8 cellular contexts compared by ENCODE assay signal in genomic region chr9:87337335-87338074, GRCh38.
DNase-seq lines count a peak whose midpoint lies in the region; ATAC-seq and TF ChIP-seq lines count a peak whose summit lies in the region.

No MANE protein-coding gene starts in this region.

- peak overlapping the region; percentile 75 for H3K4me2 ChIP-seq in GM23338

- peaks cover 4% of the 10 kb centered on the region; the same call in 2 of the 3 replicates for H3K9me3 Mint-ChIP-seq in GM23338

- WGBS in right cardiac atrium = 7% methylated on average over 13 of the region's 13 CpGs

- H3K36me3 ChIP-seq in GM23338 (ENCODE audit: insufficient read depth) (no peaks in the 10 kb centered on the region), WERI-Rb-1 (no peaks in the 10 kb centered on the region)

- DNase-seq in GM23338 (ENCODE audit: low spot score) = peak; percentile 94
- no peak for DNase-seq in WERI-Rb-1
- no peak for DNase-seq in right cardiac atrium
- peak; percentile 80 for DNase-seq in retina
- DNase-seq in cortex of kidney (lab: John Stamatoyannopoulos, UW) = no peak
- DNase-seq in activated CD4-positive, alpha-beta T cell treated with anti-CD3 and anti-CD28 coated beads, Interleukin-2, amount 50 U/mL, for 4 hours = no peak

- H3K36me3 Mint-ChIP-seq in GM23338 (ENCODE audit: low read depth) = no peaks in the 10 kb centered on the region

- no peaks in the 10 kb centered on the region; the same call in 1 of the 2 replicates for H3K9me2 ChIP-seq in GM23338 (ENCODE audit: insufficient read depth)

- TF ChIP-seq CTCF in GM23338 (conservative IDR thresholded peaks at IDR 0.05; ENCODE audit: low read depth in 2 of 2) (no peak), WERI-Rb-1 (IDR thresholded peaks at IDR 0.05; ENCODE audit: low read depth, low read length) (no peak)

- H3K27ac ChIP-seq in GM23338 (ENCODE audit: low read depth) (peak overlapping the region; percentile 96), WERI-Rb-1 (no peak overlapping the region), right cardiac atrium (ENCODE audit: low read length) (no peak overlapping the region)

- H3K27me3 ChIP-seq in GM23338 (ENCODE audit: insufficient read depth) (no peaks in the 10 kb centered on the region), WERI-Rb-1 (ENCODE audit: insufficient read depth, low read depth, severe bottlenecking) (no peaks in the 10 kb centered on the region), right cardiac atrium (ENCODE audit: control insufficient read depth, insufficient read depth) (no peaks in the 10 kb centered on the region)

- H2AFZ ChIP-seq in GM23338 = no peak overlapping the region

- H3K9me3 ChIP-seq in WERI-Rb-1 (ENCODE audit: severe bottlenecking) = no peaks in the 10 kb centered on the region
- no peaks in the 10 kb centered on the region for H3K9me3 ChIP-seq in right cardiac atrium (ENCODE audit: control insufficient read depth, low read length)

- intact Hi-C loops in right cardiac atrium (cut with DNase I) = loop anchor here in 3 of 4 donors (1.0 to 10.0 kb wide), 6 partner anchors 157 to 903 kb away; partner anchors contain the start of gene DAPK1 (in 1 of the 3)

- H3K4me3 Mint-ChIP-seq in GM23338 = peak overlapping the region; percentile 69

- no peaks in the 10 kb centered on the region for H4K20me1 ChIP-seq in GM23338 (replicated peaks; ENCODE audit: insufficient read depth)

- peak overlapping the region; percentile 37 for H3K27ac Mint-ChIP-seq in GM23338

- H3K4me3 ChIP-seq in GM23338 (peak overlapping the region; percentile 49), WERI-Rb-1 (ENCODE audit: low read depth, low read length) (peak overlapping the region; percentile 72), right cardiac atrium (ENCODE audit: low read length) (peak overlapping the region; percentile 40)

- H3K4me1 ChIP-seq in GM23338 (ENCODE audit: insufficient read depth) (peaks cover 16% of the 10 kb centered on the region), right cardiac atrium (ENCODE audit: control insufficient read depth, insufficient read depth, low read length) (peaks cover 2% of the 10 kb centered on the region)

- no peaks in the 10 kb centered on the region for H3K79me2 ChIP-seq in GM23338 (replicated peaks; ENCODE audit: insufficient read depth)

- H3F3A ChIP-seq in GM23338 (replicated peaks; ENCODE audit: low read depth) = no peaks in the 10 kb centered on the region

- H3K27me3 Mint-ChIP-seq in GM23338 (ENCODE audit: insufficient read depth, low read depth, poor library complexity) = peaks cover 5% of the 10 kb centered on the region

- H3K4me1 Mint-ChIP-seq in GM23338 = peaks cover 34% of the 10 kb centered on the region

- ATAC-seq in GM23338 (peak; percentile 86), right cardiac atrium (peak; percentile 27 to 30), HG02763 (IDR thresholded peaks at IDR 0.05; ENCODE audit: unreplicated experiment) (no peak), GM18867 (IDR thresholded peaks at IDR 0.05; ENCODE audit: unreplicated experiment) (no peak)

TF ChIP-seq in GM23338, 12 proteins besides CTCF, POLR2A, EP300 and RAD21:
- TF ChIP-seq EZH2phosphoT487 (IDR thresholded peaks at IDR 0.05; ENCODE audit: unreplicated experiment) (no peak), POLR2AphosphoS5 (IDR thresholded peaks at IDR 0.05; ENCODE audit: low read depth) (peak; percentile 58; the same call in 1 of the 2 replicates)

Comparison
In these comparisons a context has a peak if more than half of its experiments do, and no peak if none do; other contexts are left out.
1. ATAC-seq: peak in GM23338 (single experiment) and right cardiac atrium (2 of 2); none in HG02763 (single experiment) and GM18867 (single experiment).
2. DNase-seq: peak in GM23338 (single experiment) and retina (single experiment); none in WERI-Rb-1 (single experiment), right cardiac atrium (0 of 3), cortex of kidney (single experiment) and activated CD4-positive, alpha-beta T cell treated with anti-CD3 and anti-CD28 coated beads, Interleukin-2, amount 50 U/mL, for 4 hours (0 of 2).
3. Peak in every context shown above with its lines, with median percentiles within 50 percentile points of each other: H3K4me3 ChIP-seq.